ENCODE assay signal across 1 cellular context in the genomic region with DNA sequence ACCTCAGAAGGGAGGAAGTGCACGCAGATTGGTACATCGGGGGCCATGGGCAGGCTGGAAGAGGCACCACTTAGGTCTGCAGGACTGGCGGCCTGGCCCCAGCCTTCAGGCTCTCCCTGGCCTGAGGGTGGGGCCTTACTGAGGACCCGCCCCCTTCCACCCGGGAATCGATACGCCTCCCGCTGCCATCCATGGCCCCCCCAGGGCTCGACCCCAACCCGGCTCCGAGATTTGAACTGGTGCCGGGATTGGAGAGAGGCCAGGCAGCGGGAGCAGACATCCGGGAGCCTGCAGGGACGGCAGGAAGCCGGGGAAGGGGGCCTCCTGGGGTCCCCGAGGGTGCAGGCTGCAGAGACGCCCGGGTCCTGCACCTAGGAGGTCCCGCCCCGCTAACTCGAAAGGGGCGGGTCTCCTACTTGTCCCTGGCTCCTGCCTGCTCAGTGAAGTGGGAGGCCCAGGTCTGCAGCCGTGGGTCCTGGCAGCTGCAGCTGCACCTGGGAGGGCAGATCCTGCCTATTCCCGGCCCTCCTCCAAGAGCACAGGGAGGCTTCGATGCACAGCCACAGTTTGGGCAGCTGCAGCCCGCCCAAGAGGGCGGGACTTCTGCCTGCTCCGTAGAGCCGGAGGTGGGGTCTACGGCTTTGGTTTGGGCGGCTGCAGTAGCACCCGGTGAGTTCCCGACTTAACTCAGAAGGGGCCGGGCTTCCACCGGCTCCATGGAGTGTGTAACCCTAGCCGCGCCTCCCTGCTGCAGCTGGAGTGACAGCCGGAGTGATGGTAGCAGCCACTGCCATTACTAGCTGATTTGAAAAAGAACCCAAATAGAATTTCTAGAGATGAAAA.
TF ChIP-seq lines count a peak whose summit lies in the region.

No MANE protein-coding gene starts in this region.

TF ChIP-seq in HepG2, 621 proteins besides CTCF, POLR2A, EP300 and RAD21 (continued from another document and continues in another):
- TF ChIP-seq, protein P1, sequence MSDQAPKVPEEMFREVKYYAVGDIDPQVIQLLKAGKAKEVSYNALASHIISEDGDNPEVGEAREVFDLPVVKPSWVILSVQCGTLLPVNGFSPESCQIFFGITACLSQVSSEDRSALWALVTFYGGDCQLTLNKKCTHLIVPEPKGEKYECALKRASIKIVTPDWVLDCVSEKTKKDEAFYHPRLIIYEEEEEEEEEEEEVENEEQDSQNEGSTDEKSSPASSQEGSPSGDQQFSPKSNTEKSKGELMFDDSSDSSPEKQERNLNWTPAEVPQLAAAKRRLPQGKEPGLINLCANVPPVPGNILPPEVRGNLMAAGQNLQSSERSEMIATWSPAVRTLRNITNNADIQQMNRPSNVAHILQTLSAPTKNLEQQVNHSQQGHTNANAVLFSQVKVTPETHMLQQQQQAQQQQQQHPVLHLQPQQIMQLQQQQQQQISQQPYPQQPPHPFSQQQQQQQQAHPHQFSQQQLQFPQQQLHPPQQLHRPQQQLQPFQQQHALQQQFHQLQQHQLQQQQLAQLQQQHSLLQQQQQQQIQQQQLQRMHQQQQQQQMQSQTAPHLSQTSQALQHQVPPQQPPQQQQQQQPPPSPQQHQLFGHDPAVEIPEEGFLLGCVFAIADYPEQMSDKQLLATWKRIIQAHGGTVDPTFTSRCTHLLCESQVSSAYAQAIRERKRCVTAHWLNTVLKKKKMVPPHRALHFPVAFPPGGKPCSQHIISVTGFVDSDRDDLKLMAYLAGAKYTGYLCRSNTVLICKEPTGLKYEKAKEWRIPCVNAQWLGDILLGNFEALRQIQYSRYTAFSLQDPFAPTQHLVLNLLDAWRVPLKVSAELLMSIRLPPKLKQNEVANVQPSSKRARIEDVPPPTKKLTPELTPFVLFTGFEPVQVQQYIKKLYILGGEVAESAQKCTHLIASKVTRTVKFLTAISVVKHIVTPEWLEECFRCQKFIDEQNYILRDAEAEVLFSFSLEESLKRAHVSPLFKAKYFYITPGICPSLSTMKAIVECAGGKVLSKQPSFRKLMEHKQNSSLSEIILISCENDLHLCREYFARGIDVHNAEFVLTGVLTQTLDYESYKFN (CRISPR knock-in tag; conservative IDR thresholded peaks at IDR 0.05): peak; percentile 75
- TF ChIP-seq ZNF768 (CRISPR knock-in tag; IDR thresholded peaks at IDR 0.05) (peak; percentile 97), ZNF547 (CRISPR knock-in tag; IDR thresholded peaks at IDR 0.05) (peak; percentile 50; the same call in 1 of the 2 replicates), MTA1 (CRISPR knock-in tag; IDR thresholded peaks at IDR 0.05; ENCODE audit: borderline replicate concordance) (peak; percentile 94), MIER2 (CRISPR knock-in tag; IDR thresholded peaks at IDR 0.05) (no peak), ELF3 (CRISPR knock-in tag; IDR thresholded peaks at IDR 0.05) (no peak; the same call in 1 of the 2 replicates), TBL1XR1 (IDR thresholded peaks at IDR 0.05; ENCODE audit: borderline replicate concordance, low read length, partially characterized antibody) (peak; percentile 18), SAP130 (CRISPR knock-in tag; IDR thresholded peaks at IDR 0.05; ENCODE audit: low read depth) (peak; percentile 75), AGO1 (IDR thresholded peaks at IDR 0.05; ENCODE audit: low read depth, low read length, poor library complexity, severe bottlenecking) (peak; percentile 75), ZNF564 (CRISPR knock-in tag; IDR thresholded peaks at IDR 0.05) (peak; percentile 52; the same call in 1 of the 2 replicates), ZNF12 (CRISPR knock-in tag; IDR thresholded peaks at IDR 0.05) (peak; percentile 19; the same call in 1 of the 2 replicates), ZNF737 (CRISPR knock-in tag; IDR thresholded peaks at IDR 0.05; ENCODE audit: borderline replicate concordance) (no peak; the same call in 1 of the 2 replicates), ZIK1 (CRISPR knock-in tag; IDR thresholded peaks at IDR 0.05; ENCODE audit: borderline replicate concordance, low read depth) (no peak), MEIS1 (CRISPR knock-in tag; IDR thresholded peaks at IDR 0.05; ENCODE audit: borderline replicate concordance) (peak; percentile 93), FOXP1 (IDR thresholded peaks at IDR 0.05) (no peak), FOXP1 (CRISPR knock-in tag; IDR thresholded peaks at IDR 0.05) (no peak), ZNF766 (CRISPR knock-in tag; IDR thresholded peaks at IDR 0.05; ENCODE audit: borderline replicate concordance) (peak; percentile 76; the same call in 1 of the 2 replicates), RARG (CRISPR knock-in tag; IDR thresholded peaks at IDR 0.05; ENCODE audit: low read depth) (no peak), BCL6 (CRISPR knock-in tag; IDR thresholded peaks at IDR 0.05) (peak; percentile 12; the same call in 1 of the 2 replicates), ATF7-NPFF (CRISPR knock-in tag; IDR thresholded peaks at IDR 0.05; ENCODE audit: low read depth) (peak; percentile 79), SOX6 (IDR thresholded peaks at IDR 0.05) (no peak), SOX6 (CRISPR knock-in tag; IDR thresholded peaks at IDR 0.05) (peak; percentile 47), GZF1 (CRISPR knock-in tag; IDR thresholded peaks at IDR 0.05) (peak; percentile 34; the same call in 1 of the 2 replicates), SIX1 (CRISPR knock-in tag; IDR thresholded peaks at IDR 0.05; ENCODE audit: borderline replicate concordance) (peak; percentile 75; the same call in 1 of the 2 replicates), ZNF879 (CRISPR knock-in tag; IDR thresholded peaks at IDR 0.05) (peak; percentile 78; the same call in 1 of the 2 replicates), ZNF841 (CRISPR knock-in tag; IDR thresholded peaks at IDR 0.05; ENCODE audit: borderline replicate concordance) (no peak), TBX2 (CRISPR knock-in tag; IDR thresholded peaks at IDR 0.05; ENCODE audit: borderline replicate concordance) (no peak; the same call in 1 of the 2 replicates), ZNF746 (CRISPR knock-in tag; IDR thresholded peaks at IDR 0.05) (peak; percentile 6; the same call in 1 of the 2 replicates), ZNF782 (CRISPR knock-in tag; IDR thresholded peaks at IDR 0.05; ENCODE audit: borderline replicate concordance) (peak; percentile 63), ZNF431 (CRISPR knock-in tag; IDR thresholded peaks at IDR 0.05; ENCODE audit: borderline replicate concordance, low read depth) (no peak), ZNF224 (CRISPR knock-in tag; IDR thresholded peaks at IDR 0.05) (no peak), RXRB (CRISPR knock-in tag; IDR thresholded peaks at IDR 0.05; ENCODE audit: borderline replicate concordance) (peak; percentile 10; the same call in 1 of the 2 replicates)
- TF ChIP-seq, protein P2, sequence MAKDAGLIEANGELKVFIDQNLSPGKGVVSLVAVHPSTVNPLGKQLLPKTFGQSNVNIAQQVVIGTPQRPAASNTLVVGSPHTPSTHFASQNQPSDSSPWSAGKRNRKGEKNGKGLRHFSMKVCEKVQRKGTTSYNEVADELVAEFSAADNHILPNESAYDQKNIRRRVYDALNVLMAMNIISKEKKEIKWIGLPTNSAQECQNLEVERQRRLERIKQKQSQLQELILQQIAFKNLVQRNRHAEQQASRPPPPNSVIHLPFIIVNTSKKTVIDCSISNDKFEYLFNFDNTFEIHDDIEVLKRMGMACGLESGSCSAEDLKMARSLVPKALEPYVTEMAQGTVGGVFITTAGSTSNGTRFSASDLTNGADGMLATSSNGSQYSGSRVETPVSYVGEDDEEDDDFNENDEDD (CRISPR knock-in tag; IDR thresholded peaks at IDR 0.05; ENCODE audit: borderline replicate concordance): peak; percentile 43; the same call in 1 of the 2 replicates
- TF ChIP-seq, protein P3, sequence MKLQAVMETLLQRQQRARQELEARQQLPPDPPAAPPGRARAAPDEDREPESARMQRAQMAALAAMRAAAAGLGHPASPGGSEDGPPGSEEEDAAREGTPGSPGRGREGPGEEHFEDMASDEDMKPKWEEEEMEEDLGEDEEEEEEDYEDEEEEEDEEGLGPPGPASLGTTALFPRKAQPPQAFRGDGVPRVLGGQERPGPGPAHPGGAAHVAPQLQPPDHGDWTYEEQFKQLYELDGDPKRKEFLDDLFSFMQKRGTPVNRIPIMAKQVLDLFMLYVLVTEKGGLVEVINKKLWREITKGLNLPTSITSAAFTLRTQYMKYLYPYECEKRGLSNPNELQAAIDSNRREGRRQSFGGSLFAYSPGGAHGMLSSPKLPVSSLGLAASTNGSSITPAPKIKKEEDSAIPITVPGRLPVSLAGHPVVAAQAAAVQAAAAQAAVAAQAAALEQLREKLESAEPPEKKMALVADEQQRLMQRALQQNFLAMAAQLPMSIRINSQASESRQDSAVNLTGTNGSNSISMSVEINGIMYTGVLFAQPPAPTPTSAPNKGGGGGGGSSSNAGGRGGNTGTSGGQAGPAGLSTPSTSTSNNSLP (IDR thresholded peaks at IDR 0.05; ENCODE audit: low read depth, low read length): no peak
- TF ChIP-seq, protein P4, sequence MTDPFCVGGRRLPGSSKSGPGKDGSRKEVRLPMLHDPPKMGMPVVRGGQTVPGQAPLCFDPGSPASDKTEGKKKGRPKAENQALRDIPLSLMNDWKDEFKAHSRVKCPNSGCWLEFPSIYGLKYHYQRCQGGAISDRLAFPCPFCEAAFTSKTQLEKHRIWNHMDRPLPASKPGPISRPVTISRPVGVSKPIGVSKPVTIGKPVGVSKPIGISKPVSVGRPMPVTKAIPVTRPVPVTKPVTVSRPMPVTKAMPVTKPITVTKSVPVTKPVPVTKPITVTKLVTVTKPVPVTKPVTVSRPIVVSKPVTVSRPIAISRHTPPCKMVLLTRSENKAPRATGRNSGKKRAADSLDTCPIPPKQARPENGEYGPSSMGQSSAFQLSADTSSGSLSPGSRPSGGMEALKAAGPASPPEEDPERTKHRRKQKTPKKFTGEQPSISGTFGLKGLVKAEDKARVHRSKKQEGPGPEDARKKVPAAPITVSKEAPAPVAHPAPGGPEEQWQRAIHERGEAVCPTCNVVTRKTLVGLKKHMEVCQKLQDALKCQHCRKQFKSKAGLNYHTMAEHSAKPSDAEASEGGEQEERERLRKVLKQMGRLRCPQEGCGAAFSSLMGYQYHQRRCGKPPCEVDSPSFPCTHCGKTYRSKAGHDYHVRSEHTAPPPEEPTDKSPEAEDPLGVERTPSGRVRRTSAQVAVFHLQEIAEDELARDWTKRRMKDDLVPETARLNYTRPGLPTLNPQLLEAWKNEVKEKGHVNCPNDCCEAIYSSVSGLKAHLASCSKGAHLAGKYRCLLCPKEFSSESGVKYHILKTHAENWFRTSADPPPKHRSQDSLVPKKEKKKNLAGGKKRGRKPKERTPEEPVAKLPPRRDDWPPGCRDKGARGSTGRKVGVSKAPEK (CRISPR knock-in tag; IDR thresholded peaks at IDR 0.05; ENCODE audit: borderline replicate concordance): no peak
- TF ChIP-seq, protein P5, sequence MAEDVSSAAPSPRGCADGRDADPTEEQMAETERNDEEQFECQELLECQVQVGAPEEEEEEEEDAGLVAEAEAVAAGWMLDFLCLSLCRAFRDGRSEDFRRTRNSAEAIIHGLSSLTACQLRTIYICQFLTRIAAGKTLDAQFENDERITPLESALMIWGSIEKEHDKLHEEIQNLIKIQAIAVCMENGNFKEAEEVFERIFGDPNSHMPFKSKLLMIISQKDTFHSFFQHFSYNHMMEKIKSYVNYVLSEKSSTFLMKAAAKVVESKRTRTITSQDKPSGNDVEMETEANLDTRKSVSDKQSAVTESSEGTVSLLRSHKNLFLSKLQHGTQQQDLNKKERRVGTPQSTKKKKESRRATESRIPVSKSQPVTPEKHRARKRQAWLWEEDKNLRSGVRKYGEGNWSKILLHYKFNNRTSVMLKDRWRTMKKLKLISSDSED (CRISPR knock-in tag; IDR thresholded peaks at IDR 0.05): no peak
- TF ChIP-seq, protein P6, sequence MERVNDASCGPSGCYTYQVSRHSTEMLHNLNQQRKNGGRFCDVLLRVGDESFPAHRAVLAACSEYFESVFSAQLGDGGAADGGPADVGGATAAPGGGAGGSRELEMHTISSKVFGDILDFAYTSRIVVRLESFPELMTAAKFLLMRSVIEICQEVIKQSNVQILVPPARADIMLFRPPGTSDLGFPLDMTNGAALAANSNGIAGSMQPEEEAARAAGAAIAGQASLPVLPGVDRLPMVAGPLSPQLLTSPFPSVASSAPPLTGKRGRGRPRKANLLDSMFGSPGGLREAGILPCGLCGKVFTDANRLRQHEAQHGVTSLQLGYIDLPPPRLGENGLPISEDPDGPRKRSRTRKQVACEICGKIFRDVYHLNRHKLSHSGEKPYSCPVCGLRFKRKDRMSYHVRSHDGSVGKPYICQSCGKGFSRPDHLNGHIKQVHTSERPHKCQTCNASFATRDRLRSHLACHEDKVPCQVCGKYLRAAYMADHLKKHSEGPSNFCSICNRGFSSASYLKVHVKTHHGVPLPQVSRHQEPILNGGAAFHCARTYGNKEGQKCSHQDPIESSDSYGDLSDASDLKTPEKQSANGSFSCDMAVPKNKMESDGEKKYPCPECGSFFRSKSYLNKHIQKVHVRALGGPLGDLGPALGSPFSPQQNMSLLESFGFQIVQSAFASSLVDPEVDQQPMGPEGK (CRISPR knock-in tag; IDR thresholded peaks at IDR 0.05): peak; percentile 94
- TF ChIP-seq, protein P7, sequence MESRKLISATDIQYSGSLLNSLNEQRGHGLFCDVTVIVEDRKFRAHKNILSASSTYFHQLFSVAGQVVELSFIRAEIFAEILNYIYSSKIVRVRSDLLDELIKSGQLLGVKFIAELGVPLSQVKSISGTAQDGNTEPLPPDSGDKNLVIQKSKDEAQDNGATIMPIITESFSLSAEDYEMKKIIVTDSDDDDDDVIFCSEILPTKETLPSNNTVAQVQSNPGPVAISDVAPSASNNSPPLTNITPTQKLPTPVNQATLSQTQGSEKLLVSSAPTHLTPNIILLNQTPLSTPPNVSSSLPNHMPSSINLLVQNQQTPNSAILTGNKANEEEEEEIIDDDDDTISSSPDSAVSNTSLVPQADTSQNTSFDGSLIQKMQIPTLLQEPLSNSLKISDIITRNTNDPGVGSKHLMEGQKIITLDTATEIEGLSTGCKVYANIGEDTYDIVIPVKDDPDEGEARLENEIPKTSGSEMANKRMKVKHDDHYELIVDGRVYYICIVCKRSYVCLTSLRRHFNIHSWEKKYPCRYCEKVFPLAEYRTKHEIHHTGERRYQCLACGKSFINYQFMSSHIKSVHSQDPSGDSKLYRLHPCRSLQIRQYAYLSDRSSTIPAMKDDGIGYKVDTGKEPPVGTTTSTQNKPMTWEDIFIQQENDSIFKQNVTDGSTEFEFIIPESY (CRISPR knock-in tag; IDR thresholded peaks at IDR 0.05): no peak
